23 cellular contexts compared by ENCODE assay signal in the genomic region with DNA sequence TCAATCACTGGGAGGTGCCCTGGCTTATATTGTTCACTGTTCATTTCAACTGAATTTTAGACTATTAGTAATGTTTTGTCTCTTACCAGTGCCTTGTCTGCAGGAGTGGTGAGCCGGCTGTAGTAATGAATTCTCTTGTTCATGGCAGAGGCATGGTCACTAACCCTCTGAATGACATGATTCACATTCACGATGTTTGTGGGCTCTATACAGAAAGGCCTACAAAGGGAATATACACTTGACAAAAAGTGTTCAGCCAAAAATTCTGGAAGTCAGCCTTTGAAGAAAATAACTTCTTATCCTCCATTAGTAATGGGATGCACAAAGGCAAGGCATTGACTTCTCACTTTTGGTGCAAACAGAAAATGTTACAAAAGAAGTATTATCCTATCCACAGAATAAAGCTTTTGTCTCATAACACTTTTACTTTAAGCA. TPM values are rescaled to one million over a fixed set of nuclear protein-coding genes. Genes with fewer than 3 reads are reported as not detected.
DNase-seq lines count a peak whose midpoint lies in the region; ATAC-seq, FAIRE-seq and TF ChIP-seq lines count a peak whose summit lies in the region.
"Had no signal": no experiment of that assay in that cellular context is flagged by ENCODE, and none has a peak within 500 bp of the region (broad histone marks: within the 10 kb centered on the region; RNA-seq: fewer than 3 reads in every experiment).

No MANE protein-coding gene starts in this region.

- H3K27me3 ChIP-seq in astrocyte (ENCODE audit: insufficient read depth, low read length) = no peaks in the 10 kb centered on the region
- H3K27me3 ChIP-seq in layer of hippocampus (ENCODE audit: control insufficient read depth, insufficient read depth, low read length) = no peaks in the 10 kb centered on the region
- no peaks in the 10 kb centered on the region for H3K27me3 ChIP-seq in smooth muscle cell (ENCODE audit: low read depth)
- H3K27me3 ChIP-seq: ascending aorta, pancreas, thyroid gland had no signal

- no peak overlapping the region for H3K9ac ChIP-seq in astrocyte (ENCODE audit: low read length)
- no peak overlapping the region for H3K9ac ChIP-seq in smooth muscle cell (ENCODE audit: low read depth)

- H3F3A ChIP-seq in smooth muscle cell (ENCODE audit: low read depth) = peaks cover 17% of the 10 kb centered on the region

- H3K27me3 Mint-ChIP-seq in astrocyte (ENCODE audit: low read depth, unreplicated experiment) = no peaks in the 10 kb centered on the region
- H3K27me3 Mint-ChIP-seq in natural killer cell treated with Interleukin-12 subunit alpha and Interleukin-12 subunit beta and Interleukin-15 and Interleukin-18, amount 100 ng/mL, for 72 hours = no peaks in the 10 kb centered on the region
- H3K27me3 Mint-ChIP-seq in activated CD4-positive, alpha-beta memory T cell treated with anti-CD3 and anti-CD28 coated beads for 36 hours = no peaks in the 10 kb centered on the region
- H3K27me3 Mint-ChIP-seq: activated CD4-positive, alpha-beta T cell treated with anti-CD3 and anti-CD28 coated beads, Interleukin-2, amount 10 ng/mL, durations not matched to agents 7 days and 5 days; CD4-positive, alpha-beta memory T cell had no signal

- DNase-seq in Ammon's horn (ENCODE audit: low spot score) = peak; percentile 49
- DNase-seq in astrocyte (ENCODE audit: low read depth) = peak; percentile 29
- no peak for DNase-seq in smooth muscle cell (lab: John Stamatoyannopoulos, UW; ENCODE audit: unreplicated experiment)
- DNase-seq in natural killer cell treated with Interleukin-12 subunit alpha and Interleukin-12 subunit beta and Interleukin-15 and Interleukin-18, amount 100 ng/mL, for 72 hours (ENCODE audit: low spot score) = no peak
- no peak for DNase-seq in activated CD4-positive, alpha-beta memory T cell treated with anti-CD3 and anti-CD28 coated beads for 36 hours
- no peak for DNase-seq in G401 (ENCODE audit: low spot score)
- DNase-seq: activated CD4-positive, alpha-beta T cell treated with anti-CD3 and anti-CD28 coated beads, Interleukin-2, amount 10 ng/mL, durations not matched to agents 7 days and 5 days; CD4-positive, alpha-beta memory T cell; DMS79 treated with DMSO at 0.1 percent for 48 hours; foreskin fibroblast; MM.1S; NCI-H146; pancreas; stimulated activated CD4-positive, alpha-beta T cell treated with anti-CD3 and anti-CD28 coated beads, Interleukin-4, amount 100 ng/mL, for 24 hours; thyroid gland had no signal

- WGBS in smooth muscle cell (ENCODE audit: low lambda C conversion rate) = 46% methylated on average over 2 of the region's 2 CpGs

- H3K27ac ChIP-seq in astrocyte (ENCODE audit: low read depth, low read length) (no peak overlapping the region), layer of hippocampus (ENCODE audit: low read depth, low read length) (peak overlapping the region; percentile 44), smooth muscle cell (ENCODE audit: low read depth) (peak overlapping the region; percentile 65)
- H3K27ac ChIP-seq: pancreas, thyroid gland had no signal

- in situ Hi-C loops in G401 (cut with HindIII; ENCODE audit: low sequenced_read_pairs) = no loop called here

- H4K20me1 ChIP-seq in astrocyte (ENCODE audit: insufficient read depth, low read length) (no peaks in the 10 kb centered on the region), smooth muscle cell (ENCODE audit: low read depth) (no peaks in the 10 kb centered on the region)

- H3K9me3 ChIP-seq in astrocyte (ENCODE audit: insufficient read depth, low read depth, low read length) (no peaks in the 10 kb centered on the region), smooth muscle cell (replicated peaks; ENCODE audit: low read depth) (no peaks in the 10 kb centered on the region)
- H3K9me3 ChIP-seq: ascending aorta, pancreas, thyroid gland had no signal

- FAIRE-seq in astrocyte (lab: Jason Lieb, UNC) = peak; percentile 39
- FAIRE-seq: GM18507, HepG2, pancreas had no signal

- CTCF ChIA-PET in activated CD4-positive, alpha-beta memory T cell treated with anti-CD3 and anti-CD28 coated beads for 36 hours (lab: Charles Lee) = interaction anchor here (0.6 kb wide), 2 partner anchors 172 to 270 kb away, joined by 3 to 4 read pairs; no protein-coding TSS in a partner anchor

- H3K4me1 Mint-ChIP-seq in astrocyte (ENCODE audit: low read depth, unreplicated experiment) = peaks cover 33% of the 10 kb centered on the region
- peaks cover 0 to 5% of the 10 kb centered on the region in 2 donors for H3K4me1 Mint-ChIP-seq in natural killer cell treated with Interleukin-12 subunit alpha and Interleukin-12 subunit beta and Interleukin-15 and Interleukin-18, amount 100 ng/mL, for 72 hours (ENCODE audit: low read depth in 2 of 2)
- H3K4me1 Mint-ChIP-seq in activated CD4-positive, alpha-beta memory T cell treated with anti-CD3 and anti-CD28 coated beads for 36 hours (ENCODE audit: low read depth) = peaks cover 3% of the 10 kb centered on the region

- H3K36me3 ChIP-seq in astrocyte (ENCODE audit: insufficient read depth, low read length) (no peaks in the 10 kb centered on the region), smooth muscle cell (ENCODE audit: low read depth) (no peaks in the 10 kb centered on the region)
- H3K36me3 ChIP-seq: ascending aorta, pancreas, thyroid gland had no signal

- H2AFZ ChIP-seq in astrocyte (ENCODE audit: low read depth, low read length) = no peak overlapping the region
- no peak overlapping the region for H2AFZ ChIP-seq in smooth muscle cell (ENCODE audit: low read depth)

- H3K79me2 ChIP-seq in astrocyte (ENCODE audit: insufficient read depth, low read length) (no peaks in the 10 kb centered on the region), smooth muscle cell (ENCODE audit: low read depth) (no peaks in the 10 kb centered on the region)

- intact Hi-C loops in activated CD4-positive, alpha-beta memory T cell treated with anti-CD3 and anti-CD28 coated beads for 36 hours (cut with micrococcal nuclease) = no loop called here

- POLR2A ChIA-PET in activated CD4-positive, alpha-beta memory T cell treated with anti-CD3 and anti-CD28 coated beads for 36 hours (lab: Charles Lee) = no interaction called here

- H3K36me3 Mint-ChIP-seq in astrocyte (ENCODE audit: low read depth, unreplicated experiment) = no peaks in the 10 kb centered on the region
- H3K36me3 Mint-ChIP-seq in natural killer cell treated with Interleukin-12 subunit alpha and Interleukin-12 subunit beta and Interleukin-15 and Interleukin-18, amount 100 ng/mL, for 72 hours = no peaks in the 10 kb centered on the region
- peaks cover 7% of the 10 kb centered on the region for H3K36me3 Mint-ChIP-seq in activated CD4-positive, alpha-beta memory T cell treated with anti-CD3 and anti-CD28 coated beads for 36 hours

- H3K9me3 Mint-ChIP-seq in astrocyte (ENCODE audit: unreplicated experiment) = no peaks in the 10 kb centered on the region
- H3K9me3 Mint-ChIP-seq in natural killer cell treated with Interleukin-12 subunit alpha and Interleukin-12 subunit beta and Interleukin-15 and Interleukin-18, amount 100 ng/mL, for 72 hours = no peaks in the 10 kb centered on the region
- H3K9me3 Mint-ChIP-seq in activated CD4-positive, alpha-beta memory T cell treated with anti-CD3 and anti-CD28 coated beads for 36 hours = no peaks in the 10 kb centered on the region
- H3K9me3 Mint-ChIP-seq: activated CD4-positive, alpha-beta T cell treated with anti-CD3 and anti-CD28 coated beads, Interleukin-2, amount 10 ng/mL, durations not matched to agents 7 days and 5 days; CD4-positive, alpha-beta memory T cell had no signal

- H3K4me1 ChIP-seq in astrocyte (ENCODE audit: insufficient read depth, low read length) (peaks cover 10% of the 10 kb centered on the region), smooth muscle cell (ENCODE audit: low read depth) (peaks cover 13% of the 10 kb centered on the region)
- H3K4me1 ChIP-seq: pancreas had no signal

- H3K4me2 ChIP-seq in astrocyte (ENCODE audit: low read length) (no peak overlapping the region), smooth muscle cell (no peak overlapping the region)

- H3K4me3 Mint-ChIP-seq in astrocyte (ENCODE audit: unreplicated experiment) = no peak overlapping the region
- no peak overlapping the region for H3K4me3 Mint-ChIP-seq in natural killer cell treated with Interleukin-12 subunit alpha and Interleukin-12 subunit beta and Interleukin-15 and Interleukin-18, amount 100 ng/mL, for 72 hours
- no peak overlapping the region for H3K4me3 Mint-ChIP-seq in activated CD4-positive, alpha-beta memory T cell treated with anti-CD3 and anti-CD28 coated beads for 36 hours
- H3K4me3 Mint-ChIP-seq: activated CD4-positive, alpha-beta T cell treated with anti-CD3 and anti-CD28 coated beads, Interleukin-2, amount 10 ng/mL, durations not matched to agents 7 days and 5 days; CD4-positive, alpha-beta memory T cell had no signal

- no peak for TF ChIP-seq CTCF in astrocyte (IDR thresholded peaks at IDR 0.05; ENCODE audit: insufficient read depth, low read depth, low read length)
- no peak for TF ChIP-seq CTCF in smooth muscle cell (IDR thresholded peaks at IDR 0.05; ENCODE audit: borderline replicate concordance, insufficient read depth, poor library complexity, severe bottlenecking)

- ATAC-seq in natural killer cell treated with Interleukin-12 subunit alpha and Interleukin-12 subunit beta and Interleukin-15 and Interleukin-18, amount 100 ng/mL, for 72 hours = no peak
- ATAC-seq in HG03432 (IDR thresholded peaks at IDR 0.05; ENCODE audit: unreplicated experiment) = no peak
- ATAC-seq: HepG2, Panc1, pancreas had no signal

- H3K4me3 ChIP-seq in astrocyte (ENCODE audit: insufficient read depth, low read depth, low read length) = no peak overlapping the region
- H3K4me3 ChIP-seq in smooth muscle cell = no peak overlapping the region
- H3K4me3 ChIP-seq: ascending aorta, coronary artery, pancreas, skin epidermis, thyroid gland had no signal

- H3K27ac Mint-ChIP-seq in astrocyte (ENCODE audit: unreplicated experiment) = peak overlapping the region; percentile 78
- H3K27ac Mint-ChIP-seq in natural killer cell treated with Interleukin-12 subunit alpha and Interleukin-12 subunit beta and Interleukin-15 and Interleukin-18, amount 100 ng/mL, for 72 hours = no peak overlapping the region
- H3K27ac Mint-ChIP-seq in activated CD4-positive, alpha-beta memory T cell treated with anti-CD3 and anti-CD28 coated beads for 36 hours = no peak overlapping the region
- H3K27ac Mint-ChIP-seq: activated CD4-positive, alpha-beta T cell treated with anti-CD3 and anti-CD28 coated beads, Interleukin-2, amount 10 ng/mL, durations not matched to agents 7 days and 5 days; CD4-positive, alpha-beta memory T cell had no signal

RNA-seq across cellular contexts. Expression of a gene that starts 39.6 kb away (rescaled TPM):
- total RNA-seq in astrocyte = 28.0 and 30.0 TPM in 2 replicates
- total RNA-seq in smooth muscle cell = 41.0 and 43.9 TPM in 2 replicates
- polyA plus RNA-seq in smooth muscle cell = 19.8 and 20.8 TPM in 2 replicates
- total RNA-seq in natural killer cell treated with Interleukin-12 subunit alpha and Interleukin-12 subunit beta and Interleukin-15 and Interleukin-18, amount 100 ng/mL, for 72 hours = 10 to 100 TPM; 18.7 to 34.2 TPM
- 10 to 100 TPM; 14.2 to 15.0 TPM for total RNA-seq in activated CD4-positive, alpha-beta memory T cell treated with anti-CD3 and anti-CD28 coated beads for 36 hours
- 23.3 and 24.9 TPM in 2 replicates for total RNA-seq in G401 (2014; rRNA removed; shearing (Covaris generic))

Comparison
In these comparisons a context has a peak if more than half of its experiments do, and no peak if none do; other contexts are left out.
1. DNase-seq: peak in Ammon's horn (single experiment) and astrocyte (single experiment); none in smooth muscle cell (single experiment), natural killer cell treated with Interleukin-12 subunit alpha and Interleukin-12 subunit beta and Interleukin-15 and Interleukin-18, amount 100 ng/mL, for 72 hours (single experiment), activated CD4-positive, alpha-beta memory T cell treated with anti-CD3 and anti-CD28 coated beads for 36 hours (single experiment) and G401 (single experiment).